9 cellular contexts compared by ENCODE assay signal in genomic region chr19:2268480-2268830, GRCh38. TPM values are rescaled to one million over a fixed set of nuclear protein-coding genes. Genes with fewer than 3 reads are reported as not detected.
DNase-seq lines count a peak whose midpoint lies in the region; ATAC-seq and TF ChIP-seq lines count a peak whose summit lies in the region.
"Had no signal": no experiment of that assay in that cellular context is flagged by ENCODE, and none has a peak within 500 bp of the region (broad histone marks: within the 10 kb centered on the region; RNA-seq: fewer than 3 reads in every experiment).

No MANE protein-coding gene starts in this region.

- H3K4me1 ChIP-seq in Panc1 (ENCODE audit: control insufficient read depth, insufficient read depth, low read length) (peaks cover 14% of the 10 kb centered on the region), esophagus muscularis mucosa (peaks cover 32 to 51% (median 45%) of the 10 kb centered on the region in 4 donors), rectal smooth muscle tissue (ENCODE audit: control insufficient read depth, insufficient read depth, low read length) (peaks cover 11% of the 10 kb centered on the region)

- H3K9me3 ChIP-seq in Panc1 (ENCODE audit: control insufficient read depth, insufficient read depth, low read depth, low read length) (no peaks in the 10 kb centered on the region), esophagus muscularis mucosa (no peaks in the 10 kb centered on the region)

- H3K9ac ChIP-seq in rectal smooth muscle tissue (ENCODE audit: low read length) = no peak overlapping the region

- intact Hi-C loops in Panc1 (cut with micrococcal nuclease; ENCODE audit: unreplicated experiment) = no loop called here
- intact Hi-C loops in esophagus muscularis mucosa (cut with DNase I) = no loop called here

- no peak for TF ChIP-seq EP300 in esophagus muscularis mucosa (IDR thresholded peaks at IDR 0.05)

- no peak for TF ChIP-seq POLR2A in esophagus muscularis mucosa (IDR thresholded peaks at IDR 0.05; ENCODE audit: low read depth)

- WGBS in esophagus muscularis mucosa = 79% methylated on average over 4 of the region's 4 CpGs

- H3K27me3 ChIP-seq in Panc1 (ENCODE audit: control insufficient read depth, insufficient read depth, low read length) = no peaks in the 10 kb centered on the region
- H3K27me3 ChIP-seq in esophagus muscularis mucosa = no peaks in the 10 kb centered on the region
- no peaks in the 10 kb centered on the region for H3K27me3 ChIP-seq in rectal smooth muscle tissue (ENCODE audit: control insufficient read depth, insufficient read depth, low read length)

- POLR2A ChIA-PET in Panc1 (lab: Charles Lee) = no interaction called here

- BruUV-seq in Panc1 (replicated peaks; lab: Mats Ljungman, UMichigan) = no TSS peak

- H3K36me3 ChIP-seq in Panc1 (ENCODE audit: control insufficient read depth, insufficient read depth, low read length) (peaks cover 7% of the 10 kb centered on the region; the same call in 1 of the 2 replicates), esophagus muscularis mucosa (peaks cover 15 to 24% (median 20%) of the 10 kb centered on the region in 4 donors), rectal smooth muscle tissue (ENCODE audit: control insufficient read depth, insufficient read depth, low read length) (peaks cover 10% of the 10 kb centered on the region)

- H3K27ac ChIP-seq in Panc1 (ENCODE audit: low read length) (peak overlapping the region; percentile 93), esophagus muscularis mucosa (replicated peaks in 1 of 4) (peak overlapping the region in 2 of 4 donors; percentile 99 to 100), rectal smooth muscle tissue (ENCODE audit: low read depth, low read length) (no peak overlapping the region)

- CTCF ChIA-PET in Panc1 (lab: Charles Lee) = no interaction called here

- DNase-seq in GM12864 (ENCODE audit: low read depth) (no peak), Panc1 (ENCODE audit: low read depth, low spot score) (no peak), esophagus muscularis mucosa (ENCODE audit: extremely low spot score) (no peak), MV-4-11 (lab: John Stamatoyannopoulos, UW) (no peak), GF-D8 (lab: John Stamatoyannopoulos, UW) (no peak), G401 (ENCODE audit: low spot score) (no peak)

- TF ChIP-seq CTCF in GM12864 (IDR thresholded peaks at IDR 0.05; ENCODE audit: low read depth, low read length, missing control alignments) = no peak
- TF ChIP-seq CTCF in Panc1 (IDR thresholded peaks at IDR 0.05) = no peak
- no peak for TF ChIP-seq CTCF in esophagus muscularis mucosa (IDR thresholded peaks at IDR 0.05)

- in situ Hi-C loops in Panc1 (cut with HindIII; ENCODE audit: low pct_unique_long_range_greater_than_20kb, low sequenced_read_pairs) (no loop called here), G401 (cut with HindIII; ENCODE audit: low sequenced_read_pairs) (no loop called here)

- H3K4me3 ChIP-seq in GM12864 (ENCODE audit: low read depth, low read length) (peak overlapping the region; percentile 62; the same call in 1 of the 2 replicates), Panc1 (ENCODE audit: low read depth in 2 of 2, low read length in 2 of 2) (peak overlapping the region; percentile 70 to 89), esophagus muscularis mucosa (peak overlapping the region; percentile 82 to 100 (median 98)), rectal smooth muscle tissue (ENCODE audit: low read length) (peak overlapping the region; percentile 77)

- ATAC-seq in Panc1 = no peak
- ATAC-seq in GM21576 (IDR thresholded peaks at IDR 0.05; ENCODE audit: unreplicated experiment) = no peak

RNA-seq across cellular contexts. Expression of gene JSRP1, which starts 12.2 kb away (rescaled TPM):
- 0.51 TPM for total RNA-seq in Panc1 (2021; ENCODE audit: unreplicated experiment)
- polyA plus RNA-seq in Panc1 (2012; ENCODE audit: insufficient read length) = 0.27 TPM
- not detected for total RNA-seq in esophagus muscularis mucosa
- 2.5 TPM in 1 of 2 replicates, not detected in the other for total RNA-seq in G401 (2014; rRNA removed; shearing (Covaris generic))
- total RNA-seq: NCI-H460 had no signal

RNA-seq across cellular contexts. Expression of gene PEAK3, which starts 13.5 kb away (rescaled TPM):
- not detected for total RNA-seq in Panc1 (2021; ENCODE audit: unreplicated experiment)
- polyA plus RNA-seq in Panc1 (2012; ENCODE audit: insufficient read length) = 0.15 TPM
- 1 to 10 TPM in 3 of 4 donors, under 1 TPM in 1; 0.78 to 2.3 (median 1.3) TPM for total RNA-seq in esophagus muscularis mucosa
- not detected in 2 replicates for total RNA-seq in G401 (2014; rRNA removed; shearing (Covaris generic))
- total RNA-seq: NCI-H460 had no signal

RNA-seq across cellular contexts. Expression of gene AMH, which starts 19.3 kb away (rescaled TPM):
- 21.9 TPM for total RNA-seq in Panc1 (2021; ENCODE audit: unreplicated experiment)
- 10.3 TPM for polyA plus RNA-seq in Panc1 (2012; ENCODE audit: insufficient read length)
- total RNA-seq in esophagus muscularis mucosa = 1 to 10 TPM in 3 of 4 donors, under 1 TPM in 1; 0.50 to 3.7 (median 1.3) TPM
- 2.6 and 4.6 TPM in 2 replicates for total RNA-seq in G401 (2014; rRNA removed; shearing (Covaris generic))

RNA-seq across cellular contexts. Expression of gene SF3A2, which starts 31.8 kb away (rescaled TPM):
- total RNA-seq in Panc1 (2021; ENCODE audit: unreplicated experiment) (103 TPM), esophagus muscularis mucosa (10 to 100 TPM; 29.5 to 56.9 (median 35.3) TPM)
- 129 TPM for polyA plus RNA-seq in Panc1 (2012; ENCODE audit: insufficient read length)
- 21.9 and 33.0 TPM in 2 replicates for total RNA-seq in G401 (2014; rRNA removed; shearing (Covaris generic))

RNA-seq across cellular contexts. Expression of gene PLEKHJ1, which starts 32.3 kb away (rescaled TPM):
- total RNA-seq in Panc1 (2021; ENCODE audit: unreplicated experiment) (78.6 TPM), esophagus muscularis mucosa (10 to 100 TPM; 41.9 to 69.8 (median 55.3) TPM)
- polyA plus RNA-seq in Panc1 (2012; ENCODE audit: insufficient read length) = 74.7 TPM
- total RNA-seq in G401 (2014; rRNA removed; shearing (Covaris generic)) = 172 and 182 TPM in 2 replicates
